8 cellular contexts compared by ENCODE assay signal in the genomic region with DNA sequence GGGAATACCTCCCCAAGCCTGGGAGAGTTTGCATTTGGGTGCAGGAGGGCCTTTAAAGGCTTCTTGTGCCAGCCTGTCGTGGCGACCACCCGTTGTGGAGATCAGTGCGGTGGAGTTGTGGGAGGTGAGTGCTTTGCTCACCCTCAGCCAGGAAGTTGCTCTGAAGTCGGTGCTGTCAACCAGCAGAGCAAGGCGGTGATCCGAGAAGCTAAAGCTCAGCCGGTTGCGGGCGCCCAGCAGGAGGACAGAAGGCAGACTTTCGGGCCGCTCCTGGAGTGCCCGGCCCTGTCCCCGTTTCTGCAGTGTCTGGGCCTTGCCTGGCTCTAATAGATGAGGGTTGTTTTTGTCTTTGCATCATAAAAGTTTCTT. TPM values are rescaled to one million over a fixed set of nuclear protein-coding genes. Genes with fewer than 3 reads are reported as not detected.
A peak's percentile ranks its signal among the peaks of the same experiment; 100 is the strongest.
DNase-seq lines count a peak whose midpoint lies in the region; ATAC-seq, FAIRE-seq and TF ChIP-seq lines count a peak whose summit lies in the region.

No MANE protein-coding gene starts in this region.

- H3K4me3 Mint-ChIP-seq in GM23338: peak overlapping the region; percentile 96

- 3% methylated on average over 14 of the region's 14 CpGs for WGBS in pancreas, 2 donors

- H3K9me2 ChIP-seq in GM23338 (ENCODE audit: insufficient read depth) (no peaks in the 10 kb centered on the region), SU-DHL-6 (replicated peaks; ENCODE audit: insufficient read depth, low read length) (no peaks in the 10 kb centered on the region)

- intact Hi-C loops in pancreas (cut with DNase I): no loop called here

- peak overlapping the region; percentile 99 for H3K4me2 ChIP-seq in GM23338
- peak overlapping the region; percentile 79 for H3K4me2 ChIP-seq in SU-DHL-6 (ENCODE audit: low read depth, low read length, poor library complexity, severe bottlenecking)

- peaks cover 58% of the 10 kb centered on the region for H3K79me2 ChIP-seq in GM23338 (replicated peaks; ENCODE audit: insufficient read depth)
- H3K79me2 ChIP-seq in SU-DHL-6 (ENCODE audit: insufficient read depth, low read length): peaks cover 59% of the 10 kb centered on the region

- H3F3A ChIP-seq in GM23338 (replicated peaks; ENCODE audit: low read depth) (no peaks in the 10 kb centered on the region), SU-DHL-6 (ENCODE audit: insufficient read depth) (peaks cover 4% of the 10 kb centered on the region)

- DNase-seq in GM23338 (ENCODE audit: low spot score) (no peak), epithelial cell of proximal tubule (ENCODE audit: low read depth) (no peak), pancreas (no peak), HTR-8/SVneo (ENCODE audit: insufficient read length, low spot score) (no peak), NCI-H526 (lab: John Stamatoyannopoulos, UW) (no peak), NCI-H146 treated with DMSO at 0.1 percent for 48 hours (lab: John Stamatoyannopoulos, UW; ENCODE audit: unreplicated experiment) (no peak), NCI-H2029 treated with DMSO at 0.1 percent for 48 hours (lab: John Stamatoyannopoulos, UW) (no peak)

- H3K36me3 ChIP-seq in GM23338 (ENCODE audit: insufficient read depth): peaks cover 9% of the 10 kb centered on the region; the same call in 1 of the 2 replicates
- no peaks in the 10 kb centered on the region; the same call in 1 of the 2 replicates for H3K36me3 ChIP-seq in SU-DHL-6 (ENCODE audit: low read length)
- peaks cover 4 to 21% (median 14%) of the 10 kb centered on the region in 3 donors for H3K36me3 ChIP-seq in pancreas

- H3K9me3 Mint-ChIP-seq in GM23338: no peaks in the 10 kb centered on the region; the same call in 2 of the 3 replicates

- TF ChIP-seq CTCF in GM23338 (conservative IDR thresholded peaks at IDR 0.05; ENCODE audit: low read depth in 2 of 2): no peak
- no peak for TF ChIP-seq CTCF in SU-DHL-6 (IDR thresholded peaks at IDR 0.05; ENCODE audit: insufficient read depth, low read length, poor library complexity, severe bottlenecking)
- peak; percentile 10 for TF ChIP-seq CTCF in epithelial cell of proximal tubule (conservative IDR thresholded peaks at IDR 0.05; ENCODE audit: low read depth, low read length)
- TF ChIP-seq CTCF in pancreas (IDR thresholded peaks at IDR 0.05): no peak

- H3K27me3 Mint-ChIP-seq in GM23338 (ENCODE audit: insufficient read depth, low read depth, poor library complexity): peaks cover 20% of the 10 kb centered on the region

- no peak for FAIRE-seq in pancreas (lab: Jason Lieb, UNC)
- no peak for FAIRE-seq in HTR-8/SVneo (lab: Jason Lieb, UNC)

- peak overlapping the region; percentile 81 for H3K9ac ChIP-seq in SU-DHL-6 (ENCODE audit: low read length)

- peaks cover 33% of the 10 kb centered on the region for H3K36me3 Mint-ChIP-seq in GM23338 (ENCODE audit: low read depth)

- peaks cover 4% of the 10 kb centered on the region; the same call in 2 of the 3 replicates for H3K4me1 Mint-ChIP-seq in GM23338

- ATAC-seq in GM23338 (peak; percentile 5), pancreas (no peak)

- H4K20me1 ChIP-seq in GM23338 (replicated peaks; ENCODE audit: insufficient read depth) (peaks cover 39% of the 10 kb centered on the region), SU-DHL-6 (ENCODE audit: low read depth, low read length) (peaks cover 21% of the 10 kb centered on the region)

- H3K27me3 ChIP-seq in GM23338 (ENCODE audit: insufficient read depth) (no peaks in the 10 kb centered on the region), SU-DHL-6 (ENCODE audit: low read length) (no peaks in the 10 kb centered on the region), pancreas (no peaks in the 10 kb centered on the region)

- 0 out of 2 replicates have a peak overlapping the region, but pooled peaks have one; percentile 45 for H3K27ac ChIP-seq in GM23338 (ENCODE audit: low read depth)
- no peak overlapping the region for H3K27ac ChIP-seq in SU-DHL-6 (ENCODE audit: low read depth, low read length)
- H3K27ac ChIP-seq in pancreas: no peak overlapping the region

- H3K4me3 ChIP-seq in GM23338 (peak overlapping the region; percentile 99), SU-DHL-6 (ENCODE audit: insufficient read depth, low read length, poor library complexity, severe bottlenecking) (peak overlapping the region; percentile 79), epithelial cell of proximal tubule (ENCODE audit: low read depth, low read length) (peak overlapping the region; percentile 72), pancreas (peak overlapping the region; percentile 57 to 74 (median 72))

- H3K4me1 ChIP-seq in GM23338 (ENCODE audit: insufficient read depth) (peaks cover 7% of the 10 kb centered on the region; the same call in 1 of the 2 replicates), pancreas (peaks cover 8 to 16% (median 15%) of the 10 kb centered on the region in 3 donors)

- H2AFZ ChIP-seq in GM23338: no peak overlapping the region
- no peak overlapping the region for H2AFZ ChIP-seq in SU-DHL-6 (ENCODE audit: low read depth, low read length, severe bottlenecking)

- H3K27ac Mint-ChIP-seq in GM23338: peak overlapping the region; percentile 96

- H3K9me3 ChIP-seq in SU-DHL-6 (ENCODE audit: insufficient read depth, low read length) (no peaks in the 10 kb centered on the region), pancreas (no peaks in the 10 kb centered on the region)

TF ChIP-seq in GM23338, 12 proteins besides CTCF, POLR2A, EP300 and RAD21 (continues in another document):
- TF ChIP-seq STAT1 (IDR thresholded peaks at IDR 0.05; ENCODE audit: unreplicated experiment) (no peak), REST (IDR thresholded peaks at IDR 0.05; ENCODE audit: unreplicated experiment) (no peak), ZNF114 (CRISPR knock-in tag; IDR thresholded peaks at IDR 0.05) (no peak), EZH2 (IDR thresholded peaks at IDR 0.05; ENCODE audit: low read depth, unreplicated experiment) (no peak), CREB1 (CRISPR knock-in tag; IDR thresholded peaks at IDR 0.05; ENCODE audit: low read depth) (no peak), JUNB (IDR thresholded peaks at IDR 0.05; ENCODE audit: unreplicated experiment) (no peak), EZH2phosphoT487 (IDR thresholded peaks at IDR 0.05; ENCODE audit: unreplicated experiment) (no peak)
- TF ChIP-seq, protein P1, sequence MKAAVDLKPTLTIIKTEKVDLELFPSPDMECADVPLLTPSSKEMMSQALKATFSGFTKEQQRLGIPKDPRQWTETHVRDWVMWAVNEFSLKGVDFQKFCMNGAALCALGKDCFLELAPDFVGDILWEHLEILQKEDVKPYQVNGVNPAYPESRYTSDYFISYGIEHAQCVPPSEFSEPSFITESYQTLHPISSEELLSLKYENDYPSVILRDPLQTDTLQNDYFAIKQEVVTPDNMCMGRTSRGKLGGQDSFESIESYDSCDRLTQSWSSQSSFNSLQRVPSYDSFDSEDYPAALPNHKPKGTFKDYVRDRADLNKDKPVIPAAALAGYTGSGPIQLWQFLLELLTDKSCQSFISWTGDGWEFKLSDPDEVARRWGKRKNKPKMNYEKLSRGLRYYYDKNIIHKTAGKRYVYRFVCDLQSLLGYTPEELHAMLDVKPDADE (IDR thresholded peaks at IDR 0.05): no peak

RNA-seq across cellular contexts. Expression of gene UBE2I, which starts 1.4 kb away (rescaled TPM):
- 116 and 117 TPM in 2 replicates for total RNA-seq in GM23338 (2014; rRNA removed; shearing (Covaris generic))
- 216 and 220 TPM in 2 replicates for polyA plus RNA-seq in GM23338 (2016; fragmentation: Nextera tagmentation; extraction: Ambion mirVana)
- total RNA-seq in epithelial cell of proximal tubule: 97.0 and 112 TPM in 2 replicates
- total RNA-seq in pancreas: 10 to 100 TPM; 30.0 to 57.9 (median 36.1) TPM
- polyA plus RNA-seq in pancreas: 10 to 100 TPM; 35.3 to 42.0 TPM

RNA-seq across cellular contexts. Expression of gene BAIAP3, which starts 22.6 kb away (rescaled TPM):
- total RNA-seq in GM23338 (2014; rRNA removed; shearing (Covaris generic)): 13.0 and 23.0 TPM in 2 replicates
- polyA plus RNA-seq in GM23338 (2016; fragmentation: Nextera tagmentation; extraction: Ambion mirVana) (4.2 and 5.2 TPM in 2 replicates), pancreas (100 to 1,000 TPM in 1 of 2 donors, 10 to 100 TPM in 1; 47.4 to 110 TPM)
- total RNA-seq in epithelial cell of proximal tubule (1.5 and 3.9 TPM in 2 replicates), pancreas (10 to 100 TPM in 3 of 6 donors, 1 to 10 TPM in 3; 2.1 to 13.1 (median 9.4) TPM)

RNA-seq across cellular contexts. Expression of gene TSR3, which starts 40.9 kb away (rescaled TPM):
- total RNA-seq in GM23338 (2014; rRNA removed; shearing (Covaris generic)): 97.3 and 98.8 TPM in 2 replicates
- polyA plus RNA-seq in GM23338 (2016; fragmentation: Nextera tagmentation; extraction: Ambion mirVana): 54.1 and 58.5 TPM in 2 replicates
- 123 and 157 TPM in 2 replicates for total RNA-seq in epithelial cell of proximal tubule
- 10 to 100 TPM; 22.2 to 32.3 (median 29.4) TPM for total RNA-seq in pancreas
- 10 to 100 TPM; 34.1 to 40.9 TPM for polyA plus RNA-seq in pancreas

RNA-seq across cellular contexts. Expression of gene GNPTG, which starts 40.9 kb away (rescaled TPM):
- total RNA-seq in GM23338 (2014; rRNA removed; shearing (Covaris generic)): 9.2 and 23.3 TPM in 2 replicates
- polyA plus RNA-seq in GM23338 (2016; fragmentation: Nextera tagmentation; extraction: Ambion mirVana) (39.1 and 41.0 TPM in 2 replicates), pancreas (10 to 100 TPM; 58.2 to 75.3 TPM)
- total RNA-seq in epithelial cell of proximal tubule (38.3 and 63.9 TPM in 2 replicates), pancreas (10 to 100 TPM; 28.0 to 51.5 (median 36.2) TPM)

RNA-seq across cellular contexts. Expression of gene TPSD1, which starts 54.9 kb away (rescaled TPM):
- total RNA-seq in GM23338 (2014; rRNA removed; shearing (Covaris generic)): 0.17 TPM in 1 of 2 replicates, not detected in the other
- polyA plus RNA-seq in GM23338 (2016; fragmentation: Nextera tagmentation; extraction: Ambion mirVana) (not detected in 2 replicates), pancreas (under 1 TPM; 0.19 to 0.26 TPM)
- total RNA-seq in epithelial cell of proximal tubule (not detected in 2 replicates), pancreas (under 1 TPM in 1 of 6 donors, not detected in 5; 0.61 TPM)
